Comparison of ENCODE assay signal across 8 cellular contexts in the genomic region with DNA sequence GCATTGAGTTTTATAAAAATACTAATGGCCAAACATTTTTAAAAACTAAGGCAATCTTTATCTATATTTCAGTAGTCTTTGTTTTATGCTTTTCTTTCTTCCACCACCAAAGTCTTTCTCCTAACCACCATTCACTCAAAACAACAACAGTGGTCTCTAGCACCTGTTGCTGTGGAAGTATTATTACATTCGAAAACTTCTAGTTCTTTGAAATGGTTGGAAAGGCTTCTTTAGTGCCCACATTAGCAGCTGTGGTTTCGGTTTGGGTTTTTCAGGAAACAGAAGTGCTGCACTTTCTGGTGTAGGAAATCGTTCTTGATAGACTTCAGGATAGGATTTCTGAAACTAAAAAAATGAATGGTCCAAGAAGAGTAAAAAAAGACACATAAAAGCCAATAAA.
A peak's percentile ranks its signal among the peaks of the same experiment; 100 is the strongest.
DNase-seq lines count a peak whose midpoint lies in the region; ATAC-seq and TF ChIP-seq lines count a peak whose summit lies in the region.

No MANE protein-coding gene starts in this region.

- H3K9me3 Mint-ChIP-seq in stimulated activated memory B cell treated with anti-CD40 and anti-IgM and Interleukin-4, amounts not matched to agents 10 μg/mL and 1 μg/mL and 100 μg/mL, for 72 hours = no peaks in the 10 kb centered on the region

- H3K4me3 Mint-ChIP-seq in stimulated activated memory B cell treated with anti-CD40 and anti-IgM and Interleukin-4, amounts not matched to agents 10 μg/mL and 1 μg/mL and 100 μg/mL, for 72 hours = no peak overlapping the region

- H3K27me3 Mint-ChIP-seq in stimulated activated memory B cell treated with anti-CD40 and anti-IgM and Interleukin-4, amounts not matched to agents 10 μg/mL and 1 μg/mL and 100 μg/mL, for 72 hours = no peaks in the 10 kb centered on the region

- DNase-seq in SKM-1 treated with dmso at 0.1 percent for 144 hours (lab: John Stamatoyannopoulos, UW; ENCODE audit: unreplicated experiment) = peak; percentile 26
- no peak for DNase-seq in SKM-1 (lab: John Stamatoyannopoulos, UW; ENCODE audit: unreplicated experiment)
- peak; percentile 55 for DNase-seq in NOMO-1 treated with DMSO at 0.1 percent for 48 hours (lab: John Stamatoyannopoulos, UW; ENCODE audit: unreplicated experiment)
- DNase-seq in NCI-H524 (lab: John Stamatoyannopoulos, UW) = no peak
- DNase-seq in lower lobe of right lung = no peak
- DNase-seq in HuH-7 (ENCODE audit: low spot score) = no peak

- no peak overlapping the region for H3K27ac ChIP-seq in lower lobe of right lung

- no peak for TF ChIP-seq CTCF in lower lobe of right lung (IDR thresholded peaks at IDR 0.05)

- H3K36me3 Mint-ChIP-seq in stimulated activated memory B cell treated with anti-CD40 and anti-IgM and Interleukin-4, amounts not matched to agents 10 μg/mL and 1 μg/mL and 100 μg/mL, for 72 hours = no peaks in the 10 kb centered on the region

- no peak overlapping the region for H3K4me3 ChIP-seq in lower lobe of right lung

- H3K27me3 ChIP-seq in lower lobe of right lung (ENCODE audit: low read depth) = no peaks in the 10 kb centered on the region

- H3K4me1 ChIP-seq in lower lobe of right lung = peaks cover 4% of the 10 kb centered on the region

- H3K9me3 ChIP-seq in lower lobe of right lung = no peaks in the 10 kb centered on the region

- no peaks in the 10 kb centered on the region for H3K36me3 ChIP-seq in lower lobe of right lung

- peak overlapping the region; percentile 31 for H3K27ac Mint-ChIP-seq in stimulated activated memory B cell treated with anti-CD40 and anti-IgM and Interleukin-4, amounts not matched to agents 10 μg/mL and 1 μg/mL and 100 μg/mL, for 72 hours

- peaks cover 16% of the 10 kb centered on the region for H3K4me1 Mint-ChIP-seq in stimulated activated memory B cell treated with anti-CD40 and anti-IgM and Interleukin-4, amounts not matched to agents 10 μg/mL and 1 μg/mL and 100 μg/mL, for 72 hours

- peak; percentile 77 for ATAC-seq in HG02938 (IDR thresholded peaks at IDR 0.05; ENCODE audit: unreplicated experiment)
- no peak for ATAC-seq in stimulated activated memory B cell treated with anti-CD40 and anti-IgM and Interleukin-4, amounts not matched to agents 10 μg/mL and 1 μg/mL and 100 μg/mL, for 72 hours
- no peak for ATAC-seq in lower lobe of right lung

- intact Hi-C loops in lower lobe of right lung (cut with DNase I) = no loop called here

Comparison
In these comparisons a context has a peak if more than half of its experiments do, and no peak if none do; other contexts are left out.
1. DNase-seq: peak in SKM-1 treated with dmso at 0.1 percent for 144 hours (single experiment) and NOMO-1 treated with DMSO at 0.1 percent for 48 hours (single experiment); none in SKM-1 (single experiment), NCI-H524 (0 of 2), lower lobe of right lung (single experiment) and HuH-7 (single experiment).